In genomic region chr6:39933669-39934059, GRCh38 we compare ENCODE assay signal across 8 cellular contexts. TPM values are rescaled to one million over a fixed set of nuclear protein-coding genes. Genes with fewer than 3 reads are reported as not detected.
DNase-seq lines count a peak whose midpoint lies in the region; ATAC-seq and TF ChIP-seq lines count a peak whose summit lies in the region.

No MANE protein-coding gene starts in this region.

- intact Hi-C loops in Calu3 (cut with micrococcal nuclease; ENCODE audit: unreplicated experiment) (no loop called here), prostate gland (cut with DNase I) (no loop called here)

- CTCF ChIA-PET in Calu3 (lab: Charles Lee): interaction anchor here (2.1 kb wide), 1 partner anchor 40 kb away, joined by 5 read pairs; no protein-coding TSS in a partner anchor

- no peak for TF ChIP-seq CTCF in Calu3 (IDR thresholded peaks at IDR 0.05; ENCODE audit: unreplicated experiment)
- no peak for TF ChIP-seq CTCF in WI38 (IDR thresholded peaks at IDR 0.05; ENCODE audit: low read depth, low read length)
- no peak for TF ChIP-seq CTCF in gastroesophageal sphincter (IDR thresholded peaks at IDR 0.05)
- TF ChIP-seq CTCF in prostate gland (IDR thresholded peaks at IDR 0.05): no peak

- TF ChIP-seq POLR2A in gastroesophageal sphincter (IDR thresholded peaks at IDR 0.05): no peak
- no peak for TF ChIP-seq POLR2A in prostate gland (IDR thresholded peaks at IDR 0.05)

- H3K9me3 ChIP-seq in gastroesophageal sphincter (no peaks in the 10 kb centered on the region), prostate gland (no peaks in the 10 kb centered on the region)

- BruUV-seq in Calu3 (replicated peaks; lab: Mats Ljungman, UMichigan): no TSS peak

- no peak for TF ChIP-seq EP300 in gastroesophageal sphincter (IDR thresholded peaks at IDR 0.05)

- H3K27me3 ChIP-seq in gastroesophageal sphincter (no peaks in the 10 kb centered on the region), prostate gland (replicated peaks; ENCODE audit: insufficient read depth) (no peaks in the 10 kb centered on the region)

- DNase-seq in Calu3 (no peak), prostate gland (ENCODE audit: low spot score) (no peak), SIG-M5 treated with dmso at 0.1 percent for 504 hours (lab: John Stamatoyannopoulos, UW; ENCODE audit: unreplicated experiment) (no peak), anterior cingulate cortex (lab: John Stamatoyannopoulos, UW) (no peak), DMS 273 (lab: John Stamatoyannopoulos, UW; ENCODE audit: unreplicated experiment) (no peak)

- ATAC-seq in gastroesophageal sphincter (no peak), GM21528 (IDR thresholded peaks at IDR 0.05; ENCODE audit: low FRiP score, unreplicated experiment) (no peak)

- no peaks in the 10 kb centered on the region for H3K36me3 ChIP-seq in gastroesophageal sphincter
- no peaks in the 10 kb centered on the region for H3K36me3 ChIP-seq in prostate gland

- peaks cover 0 to 59% (median 27%) of the 10 kb centered on the region in 3 donors for H3K4me1 ChIP-seq in gastroesophageal sphincter
- H3K4me1 ChIP-seq in prostate gland (replicated peaks): no peaks in the 10 kb centered on the region

- H3K27me3 Mint-ChIP-seq in Calu3 (ENCODE audit: unreplicated experiment): peaks cover 61% of the 10 kb centered on the region

- H3K27ac Mint-ChIP-seq in Calu3 (ENCODE audit: unreplicated experiment): no peak overlapping the region

- H3K9me3 Mint-ChIP-seq in Calu3 (ENCODE audit: low read depth, unreplicated experiment): no peaks in the 10 kb centered on the region

- 20 to 59% methylated on average over 2 to 4 of the region's 5 CpGs for WGBS in gastroesophageal sphincter (ENCODE audit: low coverage in 1 of 2), 2 donors
- WGBS in prostate gland: 30% methylated on average over 5 of the region's 5 CpGs

- peaks cover 12% of the 10 kb centered on the region for H3K36me3 Mint-ChIP-seq in Calu3 (ENCODE audit: insufficient read depth, unreplicated experiment)

- H3K4me3 ChIP-seq in WI38 (ENCODE audit: low read depth, low read length): peak overlapping the region; percentile 79
- peak overlapping the region; percentile 85 to 92 for H3K4me3 ChIP-seq in gastroesophageal sphincter
- H3K4me3 ChIP-seq in prostate gland: peak overlapping the region; percentile 57 to 59

- H3K4me3 Mint-ChIP-seq in Calu3 (ENCODE audit: low read depth, unreplicated experiment): peak overlapping the region; percentile 72

- H3K27ac ChIP-seq in gastroesophageal sphincter: peak overlapping the region; percentile 47 to 90 (median 88)
- peak overlapping the region; percentile 63 to 74 for H3K27ac ChIP-seq in prostate gland

- H3K4me1 Mint-ChIP-seq in Calu3 (ENCODE audit: low read depth, unreplicated experiment): no peaks in the 10 kb centered on the region

RNA-seq across cellular contexts. Expression of gene MOCS1, which starts 0.6 kb away (rescaled TPM):
- 2.5 TPM in 2 replicates for total RNA-seq in Calu3 (2022)
- 10 to 100 TPM; 24.0 to 33.0 (median 29.3) TPM for total RNA-seq in gastroesophageal sphincter
- total RNA-seq in prostate gland: 10 to 100 TPM in 1 of 2 donors, 1 to 10 TPM in 1; 7.2 to 19.8 TPM
